8 cellular contexts compared by ENCODE assay signal in the genomic region with DNA sequence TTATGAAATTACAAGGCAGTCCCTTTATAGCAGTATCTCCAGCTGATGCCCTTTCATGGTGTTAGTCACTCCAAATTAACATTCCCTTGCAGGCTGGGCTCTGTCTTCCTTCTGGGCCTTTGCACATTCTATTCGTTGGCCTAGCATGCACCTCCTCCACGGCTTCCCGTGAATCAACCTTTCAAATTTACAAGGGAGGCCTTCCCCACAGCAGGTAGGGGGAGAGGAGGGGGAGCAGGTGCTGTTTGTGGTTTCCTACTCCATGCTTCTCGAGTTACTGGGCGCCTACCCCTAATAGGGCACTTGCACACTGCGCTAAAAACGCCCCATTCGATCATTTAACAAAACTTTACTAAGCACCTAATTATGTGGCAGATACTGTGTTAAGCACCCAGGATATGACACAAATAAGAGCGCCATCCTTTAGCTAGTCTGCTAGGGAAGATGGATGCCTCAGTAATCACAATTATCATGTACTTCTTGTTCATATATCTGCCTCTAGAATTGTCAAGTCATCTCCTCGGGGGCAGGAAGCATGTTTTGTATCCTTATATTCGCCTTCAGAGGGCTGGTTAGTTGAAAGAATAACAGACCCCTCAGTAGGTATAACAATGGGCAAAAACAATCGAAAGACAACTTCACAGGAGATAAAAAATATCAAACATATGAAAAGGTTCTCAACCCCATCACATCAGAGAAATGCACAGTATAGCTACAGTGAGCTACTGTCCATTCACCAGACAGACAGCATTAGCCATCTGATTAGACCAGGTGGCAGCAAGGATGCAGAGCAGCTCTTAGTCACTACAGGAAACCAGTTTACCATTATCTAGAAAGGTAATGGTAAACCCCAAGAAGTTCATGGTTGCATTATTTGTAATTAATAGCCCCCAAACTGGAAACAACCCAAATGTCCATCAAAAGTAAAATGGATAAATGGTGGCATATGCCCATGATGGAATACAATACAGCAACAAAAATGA. TPM values are rescaled to one million over a fixed set of nuclear protein-coding genes. Genes with fewer than 3 reads are reported as not detected.
DNase-seq lines count a peak whose midpoint lies in the region; ATAC-seq and TF ChIP-seq lines count a peak whose summit lies in the region.

No MANE protein-coding gene starts in this region.

- H3K4me3 Mint-ChIP-seq in T-helper 1 cell treated with Interleukin-12 subunit alpha and Interleukin-12 subunit beta and Interleukin-4 antibody, amounts not matched to agents 30 μg/mL and 1 μg/mL, for 36 hours = peak overlapping the region; percentile 97

- H3K27ac ChIP-seq in caudate nucleus (ENCODE audit: low read depth, low read length) (peak overlapping the region; percentile 94), osteoblast (ENCODE audit: low read depth, low read length) (peak overlapping the region; percentile 87)

- peak; percentile 37 to 71 for DNase-seq in NCI-H2081 (lab: John Stamatoyannopoulos, UW)
- no peak for DNase-seq in NCI-H2081 treated with DMSO at 0.1 percent for 48 hours (lab: John Stamatoyannopoulos, UW)
- no peak for DNase-seq in caudate nucleus (lab: John Stamatoyannopoulos, UW)
- no peak for DNase-seq in osteoblast (ENCODE audit: insufficient read length, low spot score, missing footprints)
- DNase-seq in inferior parietal cortex (ENCODE audit: extremely low spot score) = no peak
- no peak for DNase-seq in KBM-7

- H3K36me3 ChIP-seq in osteoblast (ENCODE audit: insufficient read depth, low read length) = no peaks in the 10 kb centered on the region

- peaks cover 88% of the 10 kb centered on the region for H3K79me2 ChIP-seq in osteoblast (ENCODE audit: insufficient read depth, low read length)

- TF ChIP-seq CTCF in osteoblast (IDR thresholded peaks at IDR 0.05; ENCODE audit: extremely low read depth, low read depth, low read length) = no peak

- no peak for ATAC-seq in HG03095 (IDR thresholded peaks at IDR 0.05; ENCODE audit: unreplicated experiment)

- H3K9me3 Mint-ChIP-seq in T-helper 1 cell treated with Interleukin-12 subunit alpha and Interleukin-12 subunit beta and Interleukin-4 antibody, amounts not matched to agents 30 μg/mL and 1 μg/mL, for 36 hours = no peaks in the 10 kb centered on the region

- H3K4me3 ChIP-seq in osteoblast (ENCODE audit: insufficient read depth, low read length) = no peak overlapping the region

- peak overlapping the region; percentile 94 for H3K4me2 ChIP-seq in osteoblast (ENCODE audit: insufficient read depth, low read length)

- no peaks in the 10 kb centered on the region for H3K27me3 ChIP-seq in osteoblast (ENCODE audit: insufficient read depth, low read length)

- H3K9me3 ChIP-seq in osteoblast (ENCODE audit: low read depth, low read length) = no peaks in the 10 kb centered on the region

- H3K4me1 Mint-ChIP-seq in T-helper 1 cell treated with Interleukin-12 subunit alpha and Interleukin-12 subunit beta and Interleukin-4 antibody, amounts not matched to agents 30 μg/mL and 1 μg/mL, for 36 hours (ENCODE audit: low read depth) = peaks cover 45% of the 10 kb centered on the region

- peak overlapping the region; percentile 97 for H3K27ac Mint-ChIP-seq in T-helper 1 cell treated with Interleukin-12 subunit alpha and Interleukin-12 subunit beta and Interleukin-4 antibody, amounts not matched to agents 30 μg/mL and 1 μg/mL, for 36 hours

- peaks cover 19% of the 10 kb centered on the region for H3K4me1 ChIP-seq in osteoblast (ENCODE audit: insufficient read depth, low read length)

- peaks cover 33% of the 10 kb centered on the region for H4K20me1 ChIP-seq in osteoblast (ENCODE audit: insufficient read depth, low read length)

- no peaks in the 10 kb centered on the region for H3K27me3 Mint-ChIP-seq in T-helper 1 cell treated with Interleukin-12 subunit alpha and Interleukin-12 subunit beta and Interleukin-4 antibody, amounts not matched to agents 30 μg/mL and 1 μg/mL, for 36 hours (ENCODE audit: low read depth)

- in situ Hi-C loops in KBM-7 (cut with MboI; ENCODE audit: low pct_unique_long_range_greater_than_20kb, low sequenced_read_pairs) = no loop called here

- peaks cover 21% of the 10 kb centered on the region for H3K36me3 Mint-ChIP-seq in T-helper 1 cell treated with Interleukin-12 subunit alpha and Interleukin-12 subunit beta and Interleukin-4 antibody, amounts not matched to agents 30 μg/mL and 1 μg/mL, for 36 hours (ENCODE audit: low read depth)

- no peak overlapping the region for H2AFZ ChIP-seq in osteoblast (ENCODE audit: low read length)

RNA-seq across cellular contexts. Expression of a gene that starts 1.7 kb away (rescaled TPM):
- total RNA-seq in osteoblast = 103 and 118 TPM in 2 replicates

RNA-seq across cellular contexts. Expression of a gene that starts 42.1 kb away (rescaled TPM):
- under 0.01 TPM in 1 of 2 replicates, not detected in the other for total RNA-seq in osteoblast

RNA-seq across cellular contexts. Expression of a gene that starts 51.2 kb away (rescaled TPM):
- 27.9 and 28.6 TPM in 2 replicates for total RNA-seq in osteoblast

Comparison
In these comparisons a context has a peak if more than half of its experiments do, and no peak if none do; other contexts are left out.
1. DNase-seq: peak in NCI-H2081 (2 of 2); none in NCI-H2081 treated with DMSO at 0.1 percent for 48 hours (single experiment), caudate nucleus (0 of 61), osteoblast (single experiment), inferior parietal cortex (single experiment) and KBM-7 (single experiment).